13 cellular contexts compared by ENCODE assay signal in the genomic region with DNA sequence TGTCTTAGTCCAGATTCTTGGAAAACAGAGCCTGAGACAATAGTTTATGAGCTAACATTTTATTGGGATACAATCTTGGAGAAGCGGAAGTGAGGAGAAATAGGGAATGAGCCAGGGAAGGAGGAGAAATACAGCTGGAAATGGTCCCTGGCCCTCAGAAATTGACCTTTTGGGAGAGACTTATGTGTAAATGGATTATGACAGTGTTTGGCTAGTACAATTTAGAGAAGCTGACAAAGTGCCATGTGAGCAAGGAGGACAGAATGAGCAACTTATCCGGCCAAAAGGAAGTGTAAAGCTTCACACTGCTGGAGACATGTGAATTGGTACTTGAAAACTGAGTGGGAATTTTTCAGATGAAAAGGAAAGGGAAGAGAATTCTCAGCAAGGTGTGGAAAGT. TPM values are rescaled to one million over a fixed set of nuclear protein-coding genes. Genes with fewer than 3 reads are reported as not detected.
DNase-seq lines count a peak whose midpoint lies in the region; ATAC-seq, FAIRE-seq and TF ChIP-seq lines count a peak whose summit lies in the region.
"Had no signal": no experiment of that assay in that cellular context is flagged by ENCODE, and none has a peak within 500 bp of the region (broad histone marks: within the 10 kb centered on the region; RNA-seq: fewer than 3 reads in every experiment).

No MANE protein-coding gene starts in this region.

- H3K9me3 ChIP-seq in Peyer's patch = no peaks in the 10 kb centered on the region
- no peaks in the 10 kb centered on the region for H3K9me3 ChIP-seq in stomach

- no peak for TF ChIP-seq EP300 in stomach (IDR thresholded peaks at IDR 0.05)

- peak overlapping the region; percentile 89 for H3K27ac Mint-ChIP-seq in activated CD4-positive, alpha-beta T cell treated with anti-CD3 and anti-CD28 coated beads for 36 hours

- CTCF ChIA-PET in activated CD4-positive, alpha-beta T cell treated with anti-CD3 and anti-CD28 coated beads for 36 hours (lab: Charles Lee) = interaction anchor here (0.5 to 6.9 kb wide), 18 partner anchors 9 to 865 kb away, joined by 3 to 147 read pairs (median 6); a partner anchor contains a TSS

- H3K27me3 Mint-ChIP-seq in activated CD4-positive, alpha-beta T cell treated with anti-CD3 and anti-CD28 coated beads for 36 hours = no peaks in the 10 kb centered on the region

- H3K36me3 Mint-ChIP-seq in activated CD4-positive, alpha-beta T cell treated with anti-CD3 and anti-CD28 coated beads for 36 hours (ENCODE audit: low read depth) = peaks cover 8% of the 10 kb centered on the region

- DNase-seq in activated CD4-positive, alpha-beta T cell treated with anti-CD3 and anti-CD28 coated beads for 36 hours = no peak
- DNase-seq in activated CD4-positive, alpha-beta T cell treated with anti-CD3 and anti-CD28 coated beads, Interleukin-2, amount 50 U/mL, for 48 hours = no peak
- DNase-seq in Peyer's patch (no peak), fibroblast of pulmonary artery (ENCODE audit: low read depth) (no peak), stomach (no peak), amygdala (lab: John Stamatoyannopoulos, UW) (no peak), GM12891 (ENCODE audit: insufficient read length, low spot score) (no peak)
- DNase-seq: activated CD4-positive, CD25-positive, alpha-beta regulatory T cell; AML-193; NCI-H1105; PC-9; stimulated activated CD4-positive, alpha-beta T cell treated with anti-CD3 and anti-CD28 coated beads, Interleukin-1b, Interleukin-23, amount 100 ng/mL, for 48 hours had no signal

- H3K36me3 ChIP-seq in Peyer's patch (no peaks in the 10 kb centered on the region), stomach (peaks cover 0 to 9% (median 0%) of the 10 kb centered on the region in 4 donors)

- no peaks in the 10 kb centered on the region for H3K27me3 ChIP-seq in Peyer's patch
- no peaks in the 10 kb centered on the region for H3K27me3 ChIP-seq in stomach

- no peak for FAIRE-seq in GM12891 (lab: Jason Lieb, UNC)

- H3K9me3 Mint-ChIP-seq in activated CD4-positive, alpha-beta T cell treated with anti-CD3 and anti-CD28 coated beads for 36 hours (ENCODE audit: low read depth) = no peaks in the 10 kb centered on the region

- TF ChIP-seq CTCF in Peyer's patch (IDR thresholded peaks at IDR 0.05) = no peak
- no peak for TF ChIP-seq CTCF in fibroblast of pulmonary artery (IDR thresholded peaks at IDR 0.05; ENCODE audit: low read length, missing control alignments)
- no peak for TF ChIP-seq CTCF in stomach (IDR thresholded peaks at IDR 0.05)

- POLR2A ChIA-PET in activated CD4-positive, alpha-beta T cell treated with anti-CD3 and anti-CD28 coated beads for 36 hours (lab: Charles Lee) = interaction anchor here (0.6 to 1.2 kb wide), 3 partner anchors 24 to 1105 kb away, joined by 3 to 5 read pairs (median 3); no protein-coding TSS in a partner anchor

- H3K4me3 ChIP-seq in Peyer's patch (peak overlapping the region in 3 of 4 donors; percentile 44 to 49 (median 46)), fibroblast of pulmonary artery (replicated peaks; ENCODE audit: low read depth, low read length) (peak overlapping the region; percentile 71), stomach (peak overlapping the region; percentile 44 to 48 (median 46))
- H3K4me3 ChIP-seq: PC-9 had no signal

- H3K27ac ChIP-seq in Peyer's patch = peak overlapping the region; percentile 66 to 80 (median 78)
- H3K27ac ChIP-seq in stomach = peak overlapping the region in 4 of 5 donors; percentile 30 to 85 (median 64)
- H3K27ac ChIP-seq: PC-9 had no signal

- no peak for TF ChIP-seq POLR2A in Peyer's patch (IDR thresholded peaks at IDR 0.05)
- TF ChIP-seq POLR2A in stomach (IDR thresholded peaks at IDR 0.05) = no peak
- no peak for TF ChIP-seq POLR2A in GM12891 (IDR thresholded peaks at IDR 0.05; ENCODE audit: low read depth, low read length)

- intact Hi-C loops in activated CD4-positive, alpha-beta T cell treated with anti-CD3 and anti-CD28 coated beads for 36 hours (cut with DNase I, micrococcal nuclease) = loop anchor here (5.0 to 10.0 kb wide), 3 partner anchors 671 to 971 kb away; a partner anchor contains a TSS
- intact Hi-C loops in stomach (cut with DNase I; ENCODE audit: low total_unique reads) = no loop called here

- no peak for ATAC-seq in activated CD4-positive, alpha-beta T cell treated with anti-CD3 and anti-CD28 coated beads for 36 hours
- no peak for ATAC-seq in HG02610 (IDR thresholded peaks at IDR 0.05; ENCODE audit: unreplicated experiment)

- 44 to 70% (median 65%) methylated on average over 2 of the region's 2 CpGs for WGBS in stomach, 5 donors

- H3K4me1 Mint-ChIP-seq in activated CD4-positive, alpha-beta T cell treated with anti-CD3 and anti-CD28 coated beads for 36 hours = peaks cover 77% of the 10 kb centered on the region

- H3K4me1 ChIP-seq in Peyer's patch (peaks cover 0 to 13% (median 7%) of the 10 kb centered on the region in 4 donors), stomach (peaks cover 0 to 43% (median 16%) of the 10 kb centered on the region in 4 donors)

- H3K4me3 Mint-ChIP-seq in activated CD4-positive, alpha-beta T cell treated with anti-CD3 and anti-CD28 coated beads for 36 hours = peak overlapping the region; percentile 93

TF ChIP-seq in GM12891, 5 proteins besides CTCF, POLR2A, EP300 and RAD21:
- TF ChIP-seq TAF1 (IDR thresholded peaks at IDR 0.05; ENCODE audit: low read depth, low read length) = no peak
- TF ChIP-seq POLR2AphosphoS5 (IDR thresholded peaks at IDR 0.05; ENCODE audit: low read depth, low read length) = no peak
- TF ChIP-seq PAX5 (IDR thresholded peaks at IDR 0.05; ENCODE audit: insufficient read depth, low read length, severe bottlenecking) = no peak
- TF ChIP-seq POU2F2 (IDR thresholded peaks at IDR 0.05; ENCODE audit: low read depth, low read length) = no peak
TF ChIP-seq in GM12891: peak in this region for 0.

RNA-seq across cellular contexts. Expression of a gene that starts 2.9 kb away (rescaled TPM):
- total RNA-seq in activated CD4-positive, alpha-beta T cell treated with anti-CD3 and anti-CD28 coated beads for 36 hours = 1 to 10 TPM; 8.7 to 9.3 TPM
- total RNA-seq in Peyer's patch (10 to 100 TPM in 2 of 4 donors, 1 to 10 TPM in 2; 1.4 to 47.0 (median 7.2) TPM), stomach (1 to 10 TPM in 4 of 5 donors, under 1 TPM in 1; 0.87 to 9.0 (median 5.4) TPM)
- 1 to 10 TPM; 3.2 to 4.6 (median 4.4) TPM for polyA plus RNA-seq in stomach
- 19.1 TPM for polyA plus RNA-seq in GM12891 (2012; ENCODE audit: low read depth, missing spikeins)

RNA-seq across cellular contexts. Expression of a gene that starts 28.0 kb away (rescaled TPM):
- 100 to 1,000 TPM; 122 to 147 TPM for total RNA-seq in activated CD4-positive, alpha-beta T cell treated with anti-CD3 and anti-CD28 coated beads for 36 hours
- total RNA-seq in Peyer's patch = 10 to 100 TPM; 11.5 to 37.1 (median 24.7) TPM
- total RNA-seq in stomach = 10 to 100 TPM in 3 of 5 donors, 1 to 10 TPM in 2; 7.2 to 45.5 (median 10.3) TPM
- 10 to 100 TPM; 11.4 to 44.8 (median 14.7) TPM for polyA plus RNA-seq in stomach
- 52.1 TPM for polyA plus RNA-seq in GM12891 (2012; ENCODE audit: low read depth, missing spikeins)
